8 cellular contexts compared by ENCODE assay signal in genomic region chr10:77756319-77757232, GRCh38.
DNase-seq lines count a peak whose midpoint lies in the region; ATAC-seq and TF ChIP-seq lines count a peak whose summit lies in the region.

No MANE protein-coding gene starts in this region.

- H3K4me3 ChIP-seq in HFF-Myc (replicated peaks; ENCODE audit: low read depth, low read length) (no peak overlapping the region), liver (ENCODE audit: low read depth in 1 of 3, low read length in 3 of 3) (no peak overlapping the region)

- H3K4me1 ChIP-seq in liver (ENCODE audit: control insufficient read depth in 4 of 4, insufficient read depth in 4 of 4, low read length in 3 of 4), result no peaks in the 10 kb centered on the region

- peak; percentile 2 for DNase-seq in NCI-H2196 (lab: John Stamatoyannopoulos, UW; ENCODE audit: unreplicated experiment)
- no peak for DNase-seq in NCI-H2196 treated with DMSO at 0.1 percent for 48 hours (lab: John Stamatoyannopoulos, UW; ENCODE audit: unreplicated experiment)
- DNase-seq in HFF-Myc (ENCODE audit: extremely low read depth, low read depth), result peak; percentile 30
- peak; percentile 43 for DNase-seq in NCI-H526 treated with DMSO at 0.1 percent for 48 hours (lab: John Stamatoyannopoulos, UW)
- peak; percentile 44 to 81 for DNase-seq in T47D (ENCODE audit: low read depth in 1 of 2, low spot score in 1 of 2)
- DNase-seq in GF-D8 (lab: John Stamatoyannopoulos, UW), result no peak

- no peak overlapping the region for H3K9ac ChIP-seq in liver (ENCODE audit: low read depth in 1 of 2, low read length in 2 of 2)

- in situ Hi-C loops in T47D (cut with HindIII; ENCODE audit: low pct_unique_long_range_greater_than_20kb, low sequenced_read_pairs), result no loop called here

- peak; percentile 49 to 75 for TF ChIP-seq RAD21 in liver (IDR thresholded peaks at IDR 0.05)

- no peaks in the 10 kb centered on the region for H3K27me3 ChIP-seq in liver (ENCODE audit: control insufficient read depth in 4 of 4, insufficient read depth in 4 of 4, low read length in 3 of 4)

- no peaks in the 10 kb centered on the region for H3K36me3 ChIP-seq in liver (ENCODE audit: control insufficient read depth in 4 of 4, insufficient read depth in 3 of 4, low read depth in 1 of 4, low read length in 3 of 4)

- 34% methylated on average over 12 of the region's 12 CpGs for WGBS in liver

- no peak overlapping the region for H3K27ac ChIP-seq in liver (ENCODE audit: low read depth in 1 of 2, low read length in 2 of 2)

- H3K9me3 ChIP-seq in liver (ENCODE audit: control insufficient read depth in 4 of 4, low read length in 3 of 4), result no peaks in the 10 kb centered on the region

- TF ChIP-seq CTCF in HFF-Myc (IDR thresholded peaks at IDR 0.05; ENCODE audit: low read depth, low read length, missing control alignments) (peak; percentile 88), liver (IDR thresholded peaks at IDR 0.05; ENCODE audit: low read depth, low read length, missing input control) (peak; percentile 27)

- ATAC-seq in activated CD4-positive, CD25-positive, alpha-beta regulatory T cell treated with anti-CD3 and anti-CD28 coated beads, Interleukin-2, amount 50 U/mL, for 24 hours, result no peak

TF ChIP-seq in liver, 16 proteins besides CTCF, POLR2A, EP300 and RAD21:
- TF ChIP-seq GABPA (IDR thresholded peaks at IDR 0.05 in 1 of 2, conservative IDR thresholded peaks at IDR 0.05 in 1 of 2), result no peak
- TF ChIP-seq YY1 (IDR thresholded peaks at IDR 0.05), result no peak
- TF ChIP-seq HNF4G (IDR thresholded peaks at IDR 0.05), result no peak
- no peak for TF ChIP-seq NR2F2 (IDR thresholded peaks at IDR 0.05)
- TF ChIP-seq FOXA2 (IDR thresholded peaks at IDR 0.05), result no peak
- no peak for TF ChIP-seq TAF1 (conservative IDR thresholded peaks at IDR 0.05)
- no peak for TF ChIP-seq HNF4A (conservative IDR thresholded peaks at IDR 0.05)
- TF ChIP-seq REST (IDR thresholded peaks at IDR 0.05), result no peak
- no peak for TF ChIP-seq SP1 (IDR thresholded peaks at IDR 0.05)
- no peak for TF ChIP-seq EGR1 (IDR thresholded peaks at IDR 0.05; ENCODE audit: low read depth in 2 of 2)
- no peak for TF ChIP-seq JUND (IDR thresholded peaks at IDR 0.05)
- TF ChIP-seq ZBTB33 (IDR thresholded peaks at IDR 0.05), result no peak
- no peak for TF ChIP-seq FOXA1 (IDR thresholded peaks at IDR 0.05)
- TF ChIP-seq ATF3 (IDR thresholded peaks at IDR 0.05), result no peak
- no peak for TF ChIP-seq MAX (IDR thresholded peaks at IDR 0.05)
- no peak for TF ChIP-seq RXRA (IDR thresholded peaks at IDR 0.05)
TF ChIP-seq in liver: peak in this region for 0.

Comparison
In these comparisons a context has a peak if more than half of its experiments do, and no peak if none do; other contexts are left out.
1. DNase-seq: peak in NCI-H2196 (single experiment), HFF-Myc (single experiment), NCI-H526 treated with DMSO at 0.1 percent for 48 hours (single experiment) and T47D (2 of 2); none in NCI-H2196 treated with DMSO at 0.1 percent for 48 hours (single experiment) and GF-D8 (single experiment).